Comparison of ENCODE assay signal across 22 cellular contexts in genomic region chr4:61545902-61546498, GRCh38.
"Had no signal": no experiment of that assay in that cellular context is flagged by ENCODE, and none has a peak within 500 bp of the region (broad histone marks: within the 10 kb centered on the region; RNA-seq: fewer than 3 reads in every experiment).

No MANE protein-coding gene starts in this region.

- H3K9me3 Mint-ChIP-seq: nephron progenitor cell had no signal

- H3K27me3 Mint-ChIP-seq: activated CD4-positive, alpha-beta T cell treated with anti-CD3 and anti-CD28 coated beads for 36 hours; activated CD8-positive, alpha-beta memory T cell treated with anti-CD3 and anti-CD28 coated beads, Interleukin-2, amount 10 ng/mL, durations not matched to agents 7 days and 5 days; brain; memory B cell had no signal

- H3K4me1 ChIP-seq: ascending aorta, esophagus muscularis mucosa, parathyroid adenoma, psoas muscle, SJCRH30 had no signal

- H3K4me1 Mint-ChIP-seq: activated CD4-positive, alpha-beta T cell treated with anti-CD3 and anti-CD28 coated beads for 36 hours; activated CD8-positive, alpha-beta memory T cell treated with anti-CD3 and anti-CD28 coated beads, Interleukin-2, amount 10 ng/mL, durations not matched to agents 7 days and 5 days; memory B cell had no signal

- H3K9me3 ChIP-seq: ascending aorta, esophagus muscularis mucosa, psoas muscle, SJCRH30, thoracic aorta had no signal

- H3K79me2 ChIP-seq: parathyroid adenoma had no signal

- ATAC-seq: activated CD4-positive, alpha-beta T cell treated with anti-CD3 and anti-CD28 coated beads for 36 hours; activated CD8-positive, alpha-beta memory T cell treated with anti-CD3 and anti-CD28 coated beads, Interleukin-2, amount 10 ng/mL, durations not matched to agents 7 days and 5 days; activated CD8-positive, alpha-beta T cell treated with anti-CD3 and anti-CD28 coated beads, Interleukin-2, amount 10 ng/mL, durations not matched to agents 7 days and 5 days; activated naive CD4-positive, alpha-beta T cell treated with anti-CD3 and anti-CD28 coated beads, Interleukin-2, amount 50 U/mL, for 72 hours; psoas muscle; stimulated activated naive CD8-positive, alpha-beta T cell treated with anti-CD3 and anti-CD28 coated beads, Interleukin-15, Interleukin-2, amounts not matched to agents 100 U/mL and 50 U/mL, for 24 hours had no signal

- H3K9ac ChIP-seq: parathyroid adenoma had no signal

- H3K36me3 ChIP-seq: ascending aorta, esophagus muscularis mucosa, SJCRH30, thoracic aorta had no signal

- H3K36me3 Mint-ChIP-seq: activated CD8-positive, alpha-beta memory T cell treated with anti-CD3 and anti-CD28 coated beads, Interleukin-2, amount 10 ng/mL, durations not matched to agents 7 days and 5 days; memory B cell had no signal

- H3K4me3 Mint-ChIP-seq: activated CD4-positive, alpha-beta T cell treated with anti-CD3 and anti-CD28 coated beads for 36 hours; activated CD8-positive, alpha-beta memory T cell treated with anti-CD3 and anti-CD28 coated beads, Interleukin-2, amount 10 ng/mL, durations not matched to agents 7 days and 5 days; activated CD8-positive, alpha-beta T cell treated with anti-CD3 and anti-CD28 coated beads, Interleukin-2, amount 10 ng/mL, durations not matched to agents 7 days and 5 days; brain; memory B cell; nephron progenitor cell had no signal

- DNase-seq: activated CD4-positive, alpha-beta T cell treated with anti-CD3 and anti-CD28 coated beads for 36 hours; activated CD4-positive, CD25-positive, alpha-beta regulatory T cell; activated CD8-positive, alpha-beta memory T cell treated with anti-CD3 and anti-CD28 coated beads, Interleukin-2, amount 10 ng/mL, durations not matched to agents 7 days and 5 days; activated CD8-positive, alpha-beta T cell treated with anti-CD3 and anti-CD28 coated beads, Interleukin-2, amount 10 ng/mL, durations not matched to agents 7 days and 5 days; activated T-cell treated with anti-CD3 and anti-CD28 coated beads, Interleukin-2, amount 50 U/mL, for 48 hours; central memory CD4-positive, alpha-beta T cell; foreskin melanocyte; islet precursor cell; nephron progenitor cell; psoas muscle; SJCRH30; stimulated activated CD4-positive, alpha-beta T cell treated with anti-CD3 and anti-CD28 coated beads, Interleukin-2, amount 100 ng/mL, for 48 hours; stimulated activated naive CD8-positive, alpha-beta T cell treated with anti-CD3 and anti-CD28 coated beads, Interleukin-15, Interleukin-2, amounts not matched to agents 100 U/mL and 50 U/mL, for 24 hours; T-helper 1 cell had no signal

- H3K27ac Mint-ChIP-seq: activated CD4-positive, alpha-beta T cell treated with anti-CD3 and anti-CD28 coated beads for 36 hours; activated CD8-positive, alpha-beta memory T cell treated with anti-CD3 and anti-CD28 coated beads, Interleukin-2, amount 10 ng/mL, durations not matched to agents 7 days and 5 days; activated CD8-positive, alpha-beta T cell treated with anti-CD3 and anti-CD28 coated beads, Interleukin-2, amount 10 ng/mL, durations not matched to agents 7 days and 5 days; activated naive CD4-positive, alpha-beta T cell treated with anti-CD3 and anti-CD28 coated beads, Interleukin-2, amount 50 U/mL, for 72 hours; activated T-helper 2 cell treated with anti-CD3 and anti-CD28 coated beads, Interferon-gamma antibody, Interleukin-2, Interleukin-4, amounts not matched to agents 10 μg/mL and 5 μg/mL and 100 μg/mL, durations not matched to agents 14 hours and 24 hours and 36 hours; memory B cell had no signal

- H3K27me3 ChIP-seq: ascending aorta, esophagus muscularis mucosa, SJCRH30 had no signal

- H2AFZ ChIP-seq: parathyroid adenoma had no signal

- H3K27ac ChIP-seq: ascending aorta, esophagus muscularis mucosa, parathyroid adenoma, psoas muscle, SJCRH30, thoracic aorta had no signal

- H3K4me3 ChIP-seq: ascending aorta, esophagus muscularis mucosa, psoas muscle, SJCRH30, thoracic aorta had no signal
